ENCODE assay signal across 29 cellular contexts in genomic region chr12:39037115-39037514, GRCh38.
"Had no signal": no experiment of that assay in that cellular context is flagged by ENCODE, and none has a peak within 500 bp of the region (broad histone marks: within the 10 kb centered on the region; RNA-seq: fewer than 3 reads in every experiment).

No MANE protein-coding gene starts in this region.

- H3K9me3 Mint-ChIP-seq: activated CD4-positive, alpha-beta memory T cell treated with anti-CD3 and anti-CD28 coated beads for 36 hours; activated CD4-positive, alpha-beta T cell treated with anti-CD3 and anti-CD28 coated beads, Interleukin-2, amount 10 ng/mL, durations not matched to agents 24 days and 14 days; effector memory CD8-positive, alpha-beta T cell; memory B cell; neural crest cell had no signal

- H3K27ac ChIP-seq: gastroesophageal sphincter, pancreas, prostate gland, skin epidermis, testis, transverse colon had no signal

- H3K79me2 ChIP-seq: hepatocyte had no signal

- H3K36me3 ChIP-seq: gastroesophageal sphincter, pancreas, prostate gland, transverse colon had no signal

- H3K27me3 ChIP-seq: gastroesophageal sphincter, hepatocyte, testis, transverse colon had no signal

- H3K27ac Mint-ChIP-seq: activated CD4-positive, alpha-beta memory T cell treated with anti-CD3 and anti-CD28 coated beads for 36 hours; activated CD4-positive, alpha-beta T cell treated with anti-CD3 and anti-CD28 coated beads, Interleukin-2, amount 10 ng/mL, durations not matched to agents 24 days and 14 days; effector memory CD8-positive, alpha-beta T cell; memory B cell; naive thymus-derived CD8-positive, alpha-beta T cell had no signal

- H2AFZ ChIP-seq: hepatocyte had no signal

- H3K4me3 Mint-ChIP-seq: activated CD4-positive, alpha-beta memory T cell treated with anti-CD3 and anti-CD28 coated beads for 36 hours; activated CD4-positive, alpha-beta T cell treated with anti-CD3 and anti-CD28 coated beads, Interleukin-2, amount 10 ng/mL, durations not matched to agents 24 days and 14 days; effector memory CD8-positive, alpha-beta T cell; memory B cell; naive thymus-derived CD8-positive, alpha-beta T cell; neural crest cell had no signal

- ATAC-seq: effector memory CD8-positive, alpha-beta T cell; gastroesophageal sphincter; naive thymus-derived CD8-positive, alpha-beta T cell; pancreas; sciatic nerve; stimulated activated naive CD8-positive, alpha-beta T cell treated with anti-CD3 and anti-CD28 coated beads, Interleukin-15, Interleukin-2, amounts not matched to agents 100 U/mL and 50 U/mL, for 24 hours had no signal

- H3K4me3 ChIP-seq: gastroesophageal sphincter, hepatocyte, pancreas, prostate gland, skin epidermis, testis, transverse colon had no signal

- H3K9me3 ChIP-seq: gastroesophageal sphincter, pancreas, prostate gland, testis, transverse colon had no signal

- H3K36me3 Mint-ChIP-seq: activated CD4-positive, alpha-beta memory T cell treated with anti-CD3 and anti-CD28 coated beads for 36 hours; memory B cell; naive thymus-derived CD8-positive, alpha-beta T cell had no signal

- H3K4me2 ChIP-seq: hepatocyte had no signal

- DNase-seq: activated CD4-positive, alpha-beta memory T cell treated with anti-CD3 and anti-CD28 coated beads for 36 hours; activated CD4-positive, alpha-beta T cell treated with anti-CD3 and anti-CD28 coated beads, Interleukin-2, amount 10 ng/mL, durations not matched to agents 24 days and 14 days; activated CD4-positive, CD25-positive, alpha-beta regulatory T cell treated with anti-CD3 and anti-CD28 coated beads, Interleukin-2, amount 50 U/mL, for 72 hours; activated CD8-positive, alpha-beta memory T cell treated with anti-CD3 and anti-CD28 coated beads, Interleukin-2, amount 50 U/mL, for 4 hours; activated gamma-delta T cell; activated naive CD4-positive, alpha-beta T cell treated with anti-CD3 and anti-CD28 coated beads, Interleukin-2, amount 50 U/mL, for 16 hours; activated T-cell treated with anti-CD3 and anti-CD28 coated beads, Interleukin-2, amount 50 U/mL, for 1 hour; amygdala; caudate nucleus; cortex of kidney; effector memory CD8-positive, alpha-beta T cell; erythroblast; islet precursor cell; naive thymus-derived CD8-positive, alpha-beta T cell; nucleus accumbens; pancreas; retina; stimulated activated CD4-positive, alpha-beta T cell treated with anti-CD3 and anti-CD28 coated beads, Interleukin-12 subunit alpha, Interleukin-12 subunit beta, amount 100 ng/mL, for 4 hours; stimulated activated CD4-positive, alpha-beta T cell treated with anti-CD3 and anti-CD28 coated beads, Interleukin-4, amount 100 ng/mL, for 1 hour; stimulated activated naive CD8-positive, alpha-beta T cell treated with anti-CD3 and anti-CD28 coated beads, Interleukin-15, Interleukin-2, amounts not matched to agents 100 U/mL and 50 U/mL, for 24 hours; testis; transverse colon had no signal

- H3K4me1 Mint-ChIP-seq: activated CD4-positive, alpha-beta T cell treated with anti-CD3 and anti-CD28 coated beads, Interleukin-2, amount 10 ng/mL, durations not matched to agents 24 days and 14 days; memory B cell; naive thymus-derived CD8-positive, alpha-beta T cell; neural crest cell had no signal

- H3K27me3 Mint-ChIP-seq: activated CD4-positive, alpha-beta T cell treated with anti-CD3 and anti-CD28 coated beads, Interleukin-2, amount 10 ng/mL, durations not matched to agents 24 days and 14 days; memory B cell had no signal

- H3K4me1 ChIP-seq: gastroesophageal sphincter, pancreas, prostate gland, testis, transverse colon had no signal
